ENCODE assay signal across 1 cellular context in the genomic region with DNA sequence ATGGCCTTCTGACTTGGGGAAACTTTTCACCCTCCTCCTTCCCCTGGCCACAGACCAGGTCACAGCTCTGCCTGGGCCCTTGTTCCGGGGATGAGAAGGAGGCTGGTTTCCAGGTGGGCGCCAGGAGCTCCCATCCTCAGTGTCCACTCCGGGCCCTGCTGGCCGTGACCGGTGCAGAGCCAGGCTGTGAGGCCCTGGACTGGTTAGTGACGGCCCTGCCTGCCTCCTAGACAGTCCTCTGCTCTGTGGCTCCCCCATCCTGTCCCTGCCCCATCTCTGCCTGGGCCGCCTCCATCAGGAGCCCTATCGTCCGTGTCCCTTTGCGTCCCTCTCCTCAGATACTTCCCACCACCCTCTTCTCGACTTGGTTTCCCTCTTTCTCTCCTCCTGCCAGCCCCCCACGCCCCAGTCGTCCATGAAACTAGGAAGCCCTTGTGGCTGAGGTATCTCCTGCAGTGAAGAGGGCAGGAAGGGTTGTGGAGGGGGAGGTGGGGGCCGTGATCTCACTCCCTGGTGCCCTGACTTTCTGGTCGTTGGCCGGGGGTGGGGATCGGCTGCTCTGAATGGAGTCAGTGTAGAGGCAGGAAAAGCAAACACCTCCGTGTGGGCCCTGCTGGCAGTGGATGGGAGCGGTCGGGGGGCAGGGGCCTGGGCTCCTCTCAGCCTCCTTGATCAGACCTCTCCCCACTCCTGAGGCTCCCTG.
TF ChIP-seq lines count a peak whose summit lies in the region.

No MANE protein-coding gene starts in this region.

TF ChIP-seq in K562, 482 proteins besides CTCF, POLR2A, EP300 and RAD21:
- TF ChIP-seq HMGN3 (IDR thresholded peaks at IDR 0.05; ENCODE audit: borderline replicate concordance, extremely low read depth, insufficient read length, low read depth, low read length): no peak
- TF ChIP-seq, protein P1, sequence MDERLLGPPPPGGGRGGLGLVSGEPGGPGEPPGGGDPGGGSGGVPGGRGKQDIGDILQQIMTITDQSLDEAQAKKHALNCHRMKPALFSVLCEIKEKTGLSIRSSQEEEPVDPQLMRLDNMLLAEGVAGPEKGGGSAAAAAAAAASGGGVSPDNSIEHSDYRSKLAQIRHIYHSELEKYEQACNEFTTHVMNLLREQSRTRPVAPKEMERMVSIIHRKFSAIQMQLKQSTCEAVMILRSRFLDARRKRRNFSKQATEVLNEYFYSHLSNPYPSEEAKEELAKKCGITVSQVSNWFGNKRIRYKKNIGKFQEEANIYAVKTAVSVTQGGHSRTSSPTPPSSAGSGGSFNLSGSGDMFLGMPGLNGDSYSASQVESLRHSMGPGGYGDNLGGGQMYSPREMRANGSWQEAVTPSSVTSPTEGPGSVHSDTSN (CRISPR knock-in tag; IDR thresholded peaks at IDR 0.05; ENCODE audit: low read depth): no peak
- TF ChIP-seq, protein P1 (tag; conservative IDR thresholded peaks at IDR 0.05; ENCODE audit: low read depth): no peak
- TF ChIP-seq TEAD2 (tag; IDR thresholded peaks at IDR 0.05): no peak
- no peak for TF ChIP-seq RBM25 (IDR thresholded peaks at IDR 0.05; ENCODE audit: low read depth, low read length, severe bottlenecking)
- no peak for TF ChIP-seq PHF8 (IDR thresholded peaks at IDR 0.05; ENCODE audit: borderline replicate concordance, low read length)
